9 cellular contexts compared by ENCODE assay signal in genomic region chr4:38967260-38968095, GRCh38.
DNase-seq lines count a peak whose midpoint lies in the region; ATAC-seq lines count a peak whose summit lies in the region.
"Had no signal": no experiment of that assay in that cellular context is flagged by ENCODE, and none has a peak within 500 bp of the region (broad histone marks: within the 10 kb centered on the region; RNA-seq: fewer than 3 reads in every experiment).

No MANE protein-coding gene starts in this region.

- ATAC-seq in GM21360 (IDR thresholded peaks at IDR 0.05; ENCODE audit: unreplicated experiment): no peak

- peak; percentile 7 for DNase-seq in NCI-H2107 treated with DMSO at 0.1 percent for 48 hours (lab: John Stamatoyannopoulos, UW; ENCODE audit: unreplicated experiment)
- DNase-seq in NCI-H2107 (lab: John Stamatoyannopoulos, UW): no peak
- peak; percentile 49 for DNase-seq in T1000 (lab: John Stamatoyannopoulos, UW)
- DNase-seq in foreskin melanocyte: peak; percentile 54
- peak; percentile 96 for DNase-seq in skeletal muscle cell (ENCODE audit: low read depth)
- DNase-seq in stimulated activated CD4-positive, alpha-beta T cell treated with anti-CD3 and anti-CD28 coated beads, Interleukin-4, amount 100 ng/mL, for 4 hours: no peak
- no peak for DNase-seq in activated naive CD4-positive, alpha-beta T cell treated with Interleukin-2 at 50 U/mL for 16 hours
- DNase-seq: BE2C had no signal

- no peak overlapping the region for H3K4me3 ChIP-seq in skeletal muscle cell (ENCODE audit: low read depth, low read length)

Comparison
In these comparisons a context has a peak if more than half of its experiments do, and no peak if none do; other contexts are left out.
1. DNase-seq: peak in NCI-H2107 treated with DMSO at 0.1 percent for 48 hours (single experiment), T1000 (single experiment), foreskin melanocyte (single experiment) and skeletal muscle cell (single experiment); none in NCI-H2107 (single experiment), stimulated activated CD4-positive, alpha-beta T cell treated with anti-CD3 and anti-CD28 coated beads, Interleukin-4, amount 100 ng/mL, for 4 hours (0 of 2) and activated naive CD4-positive, alpha-beta T cell treated with Interleukin-2 at 50 U/mL for 16 hours (single experiment).